8 cellular contexts compared by ENCODE assay signal in genomic region chr20:33812673-33813462, GRCh38. TPM values are rescaled to one million over a fixed set of nuclear protein-coding genes. Genes with fewer than 3 reads are reported as not detected.
DNase-seq lines count a peak whose midpoint lies in the region; ATAC-seq, FAIRE-seq and TF ChIP-seq lines count a peak whose summit lies in the region.

No MANE protein-coding gene starts in this region.

- peak overlapping the region; percentile 88 to 94 for H3K27ac ChIP-seq in A549
- peak overlapping the region; percentile 83; the same call in 1 of the 2 replicates for H3K27ac ChIP-seq in GM23338 (ENCODE audit: low read depth)
- H3K27ac ChIP-seq in hepatocyte, result peak overlapping the region; percentile 99
- H3K27ac ChIP-seq in skin epidermis, result peak overlapping the region in 20 of 21 experiments; percentile 90 to 100 (median 98)

- H3K4me3 Mint-ChIP-seq in GM23338 (peak overlapping the region; percentile 90), activated B cell treated with CpG ODN at 0.5 μM for 24 hours (peak overlapping the region; percentile 98)

- H3K4me3 ChIP-seq in A549, result peak overlapping the region; percentile 76
- H3K4me3 ChIP-seq in GM23338, result peak overlapping the region; percentile 98
- H3K4me3 ChIP-seq in hepatocyte, result peak overlapping the region; percentile 83
- peak overlapping the region; percentile 75 to 95 (median 88) for H3K4me3 ChIP-seq in skin epidermis

- FAIRE-seq in A549 (lab: Jason Lieb, UNC), result no peak

- peak in 1 of 2 experiments; percentile 42 for DNase-seq in A549 (ENCODE audit: low read depth in 1 of 2, low spot score in 1 of 2)
- peak; percentile 60 for DNase-seq in GM23338 (ENCODE audit: low spot score)
- no peak for DNase-seq in activated B cell treated with CpG ODN at 0.5 μM for 24 hours
- DNase-seq in hepatocyte (ENCODE audit: low spot score), result peak; percentile 83
- no peak for DNase-seq in NCI-H1436 treated with DMSO at 0.1 percent for 48 hours (lab: John Stamatoyannopoulos, UW)

- peak overlapping the region; percentile 87; the same call in 1 of the 2 replicates for H3K27ac Mint-ChIP-seq in GM23338
- peak overlapping the region; percentile 92 for H3K27ac Mint-ChIP-seq in activated B cell treated with CpG ODN at 0.5 μM for 24 hours

- H3K4me1 Mint-ChIP-seq in GM23338 (peaks cover 24% of the 10 kb centered on the region), activated B cell treated with CpG ODN at 0.5 μM for 24 hours (peaks cover 62% of the 10 kb centered on the region)

- H3F3A ChIP-seq in GM23338 (replicated peaks; ENCODE audit: low read depth), result no peaks in the 10 kb centered on the region

- H3K27me3 Mint-ChIP-seq in GM23338 (ENCODE audit: insufficient read depth, low read depth, poor library complexity), result peaks cover 4% of the 10 kb centered on the region
- H3K27me3 Mint-ChIP-seq in activated B cell treated with CpG ODN at 0.5 μM for 24 hours, result no peaks in the 10 kb centered on the region

- no peaks in the 10 kb centered on the region for H3K9me3 Mint-ChIP-seq in GM23338
- H3K9me3 Mint-ChIP-seq in activated B cell treated with CpG ODN at 0.5 μM for 24 hours, result no peaks in the 10 kb centered on the region

- WGBS in A549 (ENCODE audit: missing lambda C conversion rate), result 17% methylated on average over 12 of the region's 12 CpGs
- whole genome bisulfite sequencing in hepatocyte (ENCODE audit: low lambda C conversion rate, missing lambda C conversion rate), result 41% methylated on average over 12 of the region's 12 CpGs

- ATAC-seq in A549 (peak in 1 of 2 experiments; percentile 13; a peak in 2 of 6 replicates), GM23338 (peak; percentile 3; the same call in 2 of the 3 replicates), activated B cell treated with CpG ODN at 0.5 μM for 24 hours (ENCODE audit: low read depth) (no peak), GM18498 (IDR thresholded peaks at IDR 0.05; ENCODE audit: unreplicated experiment) (no peak), HG03442 (IDR thresholded peaks at IDR 0.05; ENCODE audit: unreplicated experiment) (no peak)

- CTCF ChIA-PET in A549 (lab: Yijun Ruan, JAX), result interaction anchor here (0.8 to 1.8 kb wide), 3 partner anchors 15 to 316 kb away, joined by 3 to 5 read pairs (median 5); no protein-coding TSS in a partner anchor
- CTCF ChIA-PET in activated B cell treated with CpG ODN at 0.5 μM for 24 hours (lab: Charles Lee), result interaction anchor here (0.8 to 1.4 kb wide), 2 partner anchors 8 to 19 kb away, joined by 3 read pairs; no protein-coding TSS in a partner anchor

- POLR2A ChIA-PET in A549 (lab: Yijun Ruan, JAX), result interaction anchor here (0.6 to 3.5 kb wide), 6 partner anchors 8 to 299 kb away, joined by 3 to 14 read pairs (median 4); partner anchors contain the start of genes EIF2S2 and ZNF341
- POLR2A ChIA-PET in activated B cell treated with CpG ODN at 0.5 μM for 24 hours (lab: Charles Lee), result interaction anchor here (0.6 to 4.0 kb wide), 9 partner anchors 30 to 1929 kb away, joined by 3 to 40 read pairs (median 5); partner anchors contain the start of genes EIF2S2, PXMP4, RBM39 and ZNF341

- H3K4me2 ChIP-seq in A549 (peak overlapping the region; percentile 93), GM23338 (peak overlapping the region; percentile 100), hepatocyte (peak overlapping the region; percentile 91)

- TF ChIP-seq RAD21 in A549 (conservative IDR thresholded peaks at IDR 0.05 in 1 of 2, IDR thresholded peaks at IDR 0.05 in 1 of 2), result no peak

- TF ChIP-seq EP300 in A549 (IDR thresholded peaks at IDR 0.05), result no peak

- TF ChIP-seq POLR2A in A549 (IDR thresholded peaks at IDR 0.05; ENCODE audit: low read length), result no peak

- H3K36me3 ChIP-seq in GM23338 (ENCODE audit: insufficient read depth) (no peaks in the 10 kb centered on the region), hepatocyte (replicated peaks; ENCODE audit: insufficient read depth, low read depth) (no peaks in the 10 kb centered on the region)

- H3K9me3 ChIP-seq in A549 (no peaks in the 10 kb centered on the region), hepatocyte (ENCODE audit: low read depth) (no peaks in the 10 kb centered on the region)

- H3K79me2 ChIP-seq in GM23338 (replicated peaks; ENCODE audit: insufficient read depth) (peaks cover 65% of the 10 kb centered on the region), hepatocyte (peaks cover 65% of the 10 kb centered on the region)

- intact Hi-C loops in activated B cell treated with CpG ODN at 0.5 μM for 24 hours (cut with micrococcal nuclease), result loop anchor here (5.0 kb wide), 3 partner anchors 44 to 1334 kb away; partner anchors contain the start of genes E2F1 and EDEM2

- H4K20me1 ChIP-seq in GM23338 (replicated peaks; ENCODE audit: insufficient read depth), result peaks cover 41% of the 10 kb centered on the region
- peaks cover 54% of the 10 kb centered on the region for H4K20me1 ChIP-seq in hepatocyte (ENCODE audit: insufficient read depth, poor library complexity, severe bottlenecking)

- TF ChIP-seq CTCF in A549 (IDR thresholded peaks at IDR 0.05) (no peak), GM23338 (conservative IDR thresholded peaks at IDR 0.05; ENCODE audit: low read depth in 2 of 2) (no peak), activated B cell treated with CpG ODN at 0.5 μM for 24 hours (IDR thresholded peaks at IDR 0.05) (no peak), hepatocyte (IDR thresholded peaks at IDR 0.05; ENCODE audit: poor library complexity) (peak; percentile 2)

- peaks cover 23% of the 10 kb centered on the region for H3K4me1 ChIP-seq in A549
- peaks cover 14% of the 10 kb centered on the region for H3K4me1 ChIP-seq in GM23338 (ENCODE audit: insufficient read depth)
- peaks cover 35% of the 10 kb centered on the region for H3K4me1 ChIP-seq in hepatocyte (ENCODE audit: insufficient read depth)

- H3K27me3 ChIP-seq in GM23338 (ENCODE audit: insufficient read depth) (no peaks in the 10 kb centered on the region), hepatocyte (no peaks in the 10 kb centered on the region)

- H3K36me3 Mint-ChIP-seq in GM23338 (ENCODE audit: low read depth), result peaks cover 3% of the 10 kb centered on the region; the same call in 1 of the 3 replicates
- H3K36me3 Mint-ChIP-seq in activated B cell treated with CpG ODN at 0.5 μM for 24 hours (ENCODE audit: low read depth), result peaks cover 46% of the 10 kb centered on the region

- H3K9me2 ChIP-seq in GM23338 (ENCODE audit: insufficient read depth) (no peaks in the 10 kb centered on the region), hepatocyte (replicated peaks; ENCODE audit: insufficient read depth) (no peaks in the 10 kb centered on the region)

- no peak overlapping the region for H2AFZ ChIP-seq in GM23338
- H2AFZ ChIP-seq in hepatocyte, result no peak overlapping the region

TF ChIP-seq in A549, 52 proteins besides CTCF, POLR2A, EP300 and RAD21 (continues in another document):
- TF ChIP-seq, protein P1, sequence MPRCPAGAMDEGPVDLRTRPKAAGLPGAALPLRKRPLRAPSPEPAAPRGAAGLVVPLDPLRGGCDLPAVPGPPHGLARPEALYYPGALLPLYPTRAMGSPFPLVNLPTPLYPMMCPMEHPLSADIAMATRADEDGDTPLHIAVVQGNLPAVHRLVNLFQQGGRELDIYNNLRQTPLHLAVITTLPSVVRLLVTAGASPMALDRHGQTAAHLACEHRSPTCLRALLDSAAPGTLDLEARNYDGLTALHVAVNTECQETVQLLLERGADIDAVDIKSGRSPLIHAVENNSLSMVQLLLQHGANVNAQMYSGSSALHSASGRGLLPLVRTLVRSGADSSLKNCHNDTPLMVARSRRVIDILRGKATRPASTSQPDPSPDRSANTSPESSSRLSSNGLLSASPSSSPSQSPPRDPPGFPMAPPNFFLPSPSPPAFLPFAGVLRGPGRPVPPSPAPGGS (IDR thresholded peaks at IDR 0.05), result no peak
- no peak for TF ChIP-seq ZNF302 (CRISPR knock-in tag; IDR thresholded peaks at IDR 0.05)
- no peak for TF ChIP-seq MAZ (IDR thresholded peaks at IDR 0.05; ENCODE audit: borderline replicate concordance, low read depth, low read length)

TF ChIP-seq in GM23338, 12 proteins besides CTCF, POLR2A, EP300 and RAD21 (continues in another document):
- TF ChIP-seq ZNF331 (CRISPR knock-in tag; IDR thresholded peaks at IDR 0.05; ENCODE audit: low read depth) (no peak), EZH2 (IDR thresholded peaks at IDR 0.05; ENCODE audit: low read depth, unreplicated experiment) (no peak), EZH2phosphoT487 (IDR thresholded peaks at IDR 0.05; ENCODE audit: unreplicated experiment) (no peak), STAT1 (IDR thresholded peaks at IDR 0.05; ENCODE audit: unreplicated experiment) (no peak)

RNA-seq across cellular contexts. Expression of gene CHMP4B, which starts 1.7 kb away (rescaled TPM):
- polyA plus RNA-seq in A549 (2011; rRNA removed), result 75.8 and 81.3 TPM in 2 replicates
- polyA plus RNA-seq in A549 (2012; cell fraction: cytosol; rRNA removed), result 88.5 and 97.4 TPM in 2 replicates
- polyA plus RNA-seq in A549 (2012; cell fraction: nucleus; rRNA removed), result 21.4 and 32.9 TPM in 2 replicates
- 104 to 108 TPM (median 107 TPM) in 3 replicates for polyA plus RNA-seq in A549 (2017; fragmentation: RNase III; extraction: RNeasy Plus Mini Kit Qiagen cat#74134 plus additional on column Dnase treatment)
- 19.8 and 25.1 TPM in 2 replicates for polyA minus RNA-seq in A549 (2011; rRNA and poly(A)+ RNA removed)
- 42.6 and 49.3 TPM in 2 replicates for total RNA-seq in GM23338 (2014; rRNA removed; shearing (Covaris generic))
- polyA plus RNA-seq in GM23338 (2016; fragmentation: Nextera tagmentation; extraction: Ambion mirVana), result 14.5 and 15.7 TPM in 2 replicates
- 116 and 121 TPM in 2 replicates for total RNA-seq in activated B cell treated with CpG ODN at 0.5 μM for 24 hours
- total RNA-seq in hepatocyte, result 95.1 and 101 TPM in 2 replicates
- polyA plus RNA-seq in hepatocyte, result 7.3 and 8.1 TPM in 2 replicates

Comparison
In these comparisons a context has a peak if more than half of its experiments do, and no peak if none do; other contexts are left out.
1. DNase-seq: peak in GM23338 (single experiment) and hepatocyte (single experiment); none in activated B cell treated with CpG ODN at 0.5 μM for 24 hours (single experiment) and NCI-H1436 treated with DMSO at 0.1 percent for 48 hours (single experiment).
2. Peak in every context shown above with its lines, with median percentiles within 50 percentile points of each other: H3K27ac ChIP-seq, H3K4me2 ChIP-seq and H3K4me3 ChIP-seq.